14 cellular contexts compared by ENCODE assay signal in the genomic region with DNA sequence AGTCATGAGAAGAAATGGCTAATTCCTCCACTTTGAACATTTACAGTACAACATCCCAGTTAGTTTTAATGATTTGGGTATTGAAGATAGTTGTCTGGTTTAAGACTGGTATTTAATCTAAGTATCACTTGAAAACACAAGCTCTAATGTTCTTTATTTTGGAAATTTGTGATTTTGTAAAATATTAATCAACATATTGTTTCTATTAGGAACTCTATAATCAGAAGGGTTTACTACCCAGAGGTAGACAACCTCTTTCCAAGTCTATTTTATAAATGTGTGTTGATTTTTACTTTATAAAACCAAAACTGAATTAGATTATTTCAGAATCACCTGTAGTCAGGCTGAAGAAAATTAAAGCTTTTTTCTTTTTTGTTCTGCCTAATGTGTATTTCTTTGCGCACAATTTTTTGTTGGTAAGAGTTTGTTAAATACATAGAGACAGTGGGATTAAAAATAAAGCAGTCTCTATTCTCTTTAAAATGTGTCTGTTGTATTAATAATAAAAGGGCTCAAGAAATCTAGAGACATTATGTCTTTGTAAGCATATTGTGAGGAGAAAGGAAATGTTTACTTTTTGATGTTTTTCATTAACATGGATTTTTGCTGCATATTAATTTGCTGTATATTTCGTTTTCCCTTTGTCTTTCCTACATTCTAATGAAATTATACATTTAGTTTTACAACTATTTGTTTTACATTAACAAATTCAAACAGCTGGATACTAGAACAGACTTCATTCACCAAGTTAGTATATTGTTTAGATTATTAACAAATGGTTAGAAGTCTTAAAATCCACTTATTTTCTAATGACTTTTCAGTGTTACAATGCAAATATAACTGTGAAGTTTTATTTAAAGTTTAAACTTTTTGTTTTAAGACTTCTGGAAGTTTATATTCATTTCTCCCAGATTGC. TPM values are rescaled to one million over a fixed set of nuclear protein-coding genes. Genes with fewer than 3 reads are reported as not detected.
A peak's percentile ranks its signal among the peaks of the same experiment; 100 is the strongest.
DNase-seq lines count a peak whose midpoint lies in the region; ATAC-seq and TF ChIP-seq lines count a peak whose summit lies in the region.
"Had no signal": no experiment of that assay in that cellular context is flagged by ENCODE, and none has a peak within 500 bp of the region (broad histone marks: within the 10 kb centered on the region; RNA-seq: fewer than 3 reads in every experiment).

No MANE protein-coding gene starts in this region.

- H2BK20ac ChIP-seq in IMR-90 (ENCODE audit: low read depth, low read length): no peak overlapping the region

- no peak for TF ChIP-seq POLR2A in IMR-90 (IDR thresholded peaks at IDR 0.05; ENCODE audit: low read depth, low read length)

- H3K4me1 Mint-ChIP-seq in CD8-positive, alpha-beta memory T cell: peaks cover 49 to 75% (median 56%) of the 10 kb centered on the region in 3 donors
- peaks cover 47% of the 10 kb centered on the region for H3K4me1 Mint-ChIP-seq in activated naive CD8-positive, alpha-beta T cell treated with anti-CD3 and anti-CD28 coated beads for 36 hours
- peaks cover 34 to 79% (median 57%) of the 10 kb centered on the region in 7 donors for H3K4me1 Mint-ChIP-seq in naive thymus-derived CD4-positive, alpha-beta T cell

- CTCF ChIA-PET in CD8-positive, alpha-beta memory T cell (lab: Charles Lee): interaction anchor here (1.3 to 1.8 kb wide), 2 partner anchors 36 to 37 kb away, joined by 3 to 7 read pairs; no protein-coding TSS in a partner anchor
- CTCF ChIA-PET in IMR-90 (lab: Yijun Ruan, JAX): no interaction called here
- CTCF ChIA-PET in naive thymus-derived CD4-positive, alpha-beta T cell (lab: Charles Lee): interaction anchor here (0.6 to 0.9 kb wide), 3 partner anchors 33 to 344 kb away, joined by 3 read pairs; no protein-coding TSS in a partner anchor

- H3K18ac ChIP-seq in IMR-90 (ENCODE audit: low read depth, low read length): no peak overlapping the region

- no peak for ATAC-seq in IMR-90 (ENCODE audit: low read depth)
- ATAC-seq in naive thymus-derived CD4-positive, alpha-beta T cell: no peak
- no peak for ATAC-seq in left lung
- ATAC-seq: sciatic nerve had no signal

- peaks cover 16% of the 10 kb centered on the region for H4K20me1 ChIP-seq in IMR-90 (ENCODE audit: insufficient read depth, low read length)

- no peaks in the 10 kb centered on the region for H3K27me3 ChIP-seq in CD8-positive, alpha-beta memory T cell (ENCODE audit: insufficient read depth, low read length, poor library complexity, severe bottlenecking)
- H3K27me3 ChIP-seq in IMR-90 (ENCODE audit: control insufficient read depth, insufficient read depth, low read length): no peaks in the 10 kb centered on the region
- H3K27me3 ChIP-seq in naive thymus-derived CD4-positive, alpha-beta T cell (ENCODE audit: control insufficient read depth in 2 of 2, insufficient read depth in 2 of 2, low read length in 2 of 2): peaks cover 0 to 7% of the 10 kb centered on the region in 2 donors
- H3K27me3 ChIP-seq in left lung: peaks cover 0 to 52% of the 10 kb centered on the region in 2 donors
- H3K27me3 ChIP-seq: uterus had no signal

- no peak overlapping the region for H2BK15ac ChIP-seq in IMR-90 (ENCODE audit: low read depth, low read length)

- TF ChIP-seq RAD21 in IMR-90 (IDR thresholded peaks at IDR 0.05; ENCODE audit: low read length): no peak

- peaks cover 3 to 52% of the 10 kb centered on the region in 2 experiments; a peak in 3 of 4 replicates for H3K79me1 ChIP-seq in IMR-90 (ENCODE audit: low read depth in 1 of 2, low read length in 2 of 2)

- H3K27ac Mint-ChIP-seq in CD8-positive, alpha-beta memory T cell: peak overlapping the region in 2 of 8 donors; percentile 96 to 99
- H3K27ac Mint-ChIP-seq in activated naive CD8-positive, alpha-beta T cell treated with anti-CD3 and anti-CD28 coated beads for 36 hours: no peak overlapping the region
- H3K27ac Mint-ChIP-seq in naive thymus-derived CD4-positive, alpha-beta T cell: peak overlapping the region in 2 of 9 donors; percentile 20 to 96

- POLR2A ChIA-PET in CD8-positive, alpha-beta memory T cell (lab: Charles Lee): no interaction called here
- POLR2A ChIA-PET in IMR-90 (lab: Charles Lee; ENCODE audit: unreplicated experiment): interaction anchor here (0.6 to 1.1 kb wide), 2 partner anchors 380 to 1772 kb away, joined by 3 read pairs; partner anchors contain the start of gene FAM53C
- POLR2A ChIA-PET in naive thymus-derived CD4-positive, alpha-beta T cell (lab: Charles Lee): interaction anchor here (0.6 to 0.8 kb wide), 2 partner anchors 34 to 1416 kb away, joined by 3 read pairs; no protein-coding TSS in a partner anchor

- H3K36me3 ChIP-seq in CD8-positive, alpha-beta memory T cell (ENCODE audit: insufficient read depth, low read length): no peaks in the 10 kb centered on the region
- H3K36me3 ChIP-seq in IMR-90 (ENCODE audit: control insufficient read depth, insufficient read depth, low read length) (peaks cover 2% of the 10 kb centered on the region; the same call in 1 of the 2 replicates), left lung (no peaks in the 10 kb centered on the region)
- peaks cover 0 to 4% (median 0%) of the 10 kb centered on the region in 3 experiments for H3K36me3 ChIP-seq in naive thymus-derived CD4-positive, alpha-beta T cell (ENCODE audit: control insufficient read depth in 2 of 3, insufficient read depth in 3 of 3, low read length in 3 of 3)
- H3K36me3 ChIP-seq: uterus had no signal

- H3K4me3 Mint-ChIP-seq in CD8-positive, alpha-beta memory T cell: peak overlapping the region in 5 of 7 donors; percentile 95 to 97 (median 95)
- peak overlapping the region; percentile 91 for H3K4me3 Mint-ChIP-seq in activated naive CD8-positive, alpha-beta T cell treated with anti-CD3 and anti-CD28 coated beads for 36 hours
- peak overlapping the region in 9 of 10 donors; percentile 41 to 99 (median 97) for H3K4me3 Mint-ChIP-seq in naive thymus-derived CD4-positive, alpha-beta T cell

- H4K8ac ChIP-seq in IMR-90 (ENCODE audit: low read depth in 2 of 2, low read length in 2 of 2): no peak overlapping the region

- H3K9me3 Mint-ChIP-seq in CD8-positive, alpha-beta memory T cell: no peaks in the 10 kb centered on the region
- H3K9me3 Mint-ChIP-seq in activated naive CD8-positive, alpha-beta T cell treated with anti-CD3 and anti-CD28 coated beads for 36 hours: no peaks in the 10 kb centered on the region
- peaks cover 0 to 7% (median 0%) of the 10 kb centered on the region in 11 donors for H3K9me3 Mint-ChIP-seq in naive thymus-derived CD4-positive, alpha-beta T cell

- H2BK5ac ChIP-seq in IMR-90 (ENCODE audit: low read depth, low read length, poor library complexity, severe bottlenecking): no peak overlapping the region

- no CpG with 5 or more reads among the region's 2 CpGs for WGBS in IMR-90 (ENCODE audit: extremely low coverage in 2 of 2, insufficient read length in 1 of 2), 2 experiments

- H4K91ac ChIP-seq in IMR-90 (ENCODE audit: insufficient read depth, low read depth, low read length): no peak overlapping the region

- H2AK5ac ChIP-seq in IMR-90 (ENCODE audit: low read depth, low read length): no peak overlapping the region

- dilution Hi-C loops in IMR-90 (cut with HindIII; ENCODE audit: low sequenced_read_pairs, unreplicated experiment): no loop called here

- no peak overlapping the region for H2AK9ac ChIP-seq in IMR-90 (replicated peaks; ENCODE audit: low read depth, low read length, poor library complexity)

- no peak overlapping the region for H3K23ac ChIP-seq in IMR-90 (ENCODE audit: low read depth, low read length)

- TF ChIP-seq CTCF in IMR-90 (conservative IDR thresholded peaks at IDR 0.05; ENCODE audit: low read depth, low read length) (no peak), left lung (IDR thresholded peaks at IDR 0.05) (no peak)

- no peak overlapping the region for H3K27ac ChIP-seq in CD8-positive, alpha-beta memory T cell (ENCODE audit: low read depth, low read length)
- no peak overlapping the region for H3K27ac ChIP-seq in IMR-90 (ENCODE audit: insufficient read depth, low read length)
- no peak overlapping the region for H3K27ac ChIP-seq in naive thymus-derived CD4-positive, alpha-beta T cell (ENCODE audit: low read depth, low read length)
- H3K27ac ChIP-seq in left lung: no peak overlapping the region

- BruUV-seq in IMR-90 (replicated peaks; lab: Mats Ljungman, UMichigan): no TSS peak

- no peak overlapping the region for H3K4ac ChIP-seq in IMR-90 (ENCODE audit: low read depth, low read length)

- H3K9me1 ChIP-seq in IMR-90 (ENCODE audit: insufficient read depth, low read length): peaks cover 6% of the 10 kb centered on the region; the same call in 1 of the 2 replicates

- peaks cover 52% of the 10 kb centered on the region for H3K4me1 ChIP-seq in CD8-positive, alpha-beta memory T cell (ENCODE audit: insufficient read depth, low read length)
- H3K4me1 ChIP-seq in IMR-90 (ENCODE audit: control insufficient read depth, insufficient read depth, low read length) (peaks cover 12% of the 10 kb centered on the region), left lung (peaks cover 13 to 56% of the 10 kb centered on the region in 2 donors)
- H3K4me1 ChIP-seq in naive thymus-derived CD4-positive, alpha-beta T cell (ENCODE audit: control insufficient read depth in 2 of 2, insufficient read depth in 2 of 2, low read length in 2 of 2): peaks cover 24 to 42% of the 10 kb centered on the region in 2 donors

- no peak overlapping the region for H2BK120ac ChIP-seq in IMR-90 (ENCODE audit: low read depth, low read length)

- peaks cover 4% of the 10 kb centered on the region in 2 donors for H3K27me3 Mint-ChIP-seq in CD8-positive, alpha-beta memory T cell
- H3K27me3 Mint-ChIP-seq in activated naive CD8-positive, alpha-beta T cell treated with anti-CD3 and anti-CD28 coated beads for 36 hours: peaks cover 7% of the 10 kb centered on the region
- H3K27me3 Mint-ChIP-seq in naive thymus-derived CD4-positive, alpha-beta T cell: peaks cover 0 to 64% (median 4%) of the 10 kb centered on the region in 5 donors

- intact Hi-C loops in IMR-90 (cut with micrococcal nuclease) (no loop called here), left lung (cut with DNase I) (no loop called here)
- intact Hi-C loops in naive thymus-derived CD4-positive, alpha-beta T cell (cut with micrococcal nuclease): loop anchor here (2.0 to 10.0 kb wide), 20 partner anchors 47 to 1775 kb away; partner anchors contain the start of genes MATR3 (in 2 of the 2), PAIP2 (in 2 of the 2), PFDN1 (in 2 of the 2) and APBB3 (in 1 of the 2)

- H2AFZ ChIP-seq in IMR-90 (replicated peaks; ENCODE audit: low read length, poor library complexity): no peak overlapping the region

- peaks cover 0 to 17% (median 0%) of the 10 kb centered on the region in 3 donors for H3K36me3 Mint-ChIP-seq in CD8-positive, alpha-beta memory T cell
- H3K36me3 Mint-ChIP-seq in activated naive CD8-positive, alpha-beta T cell treated with anti-CD3 and anti-CD28 coated beads for 36 hours: peaks cover 3% of the 10 kb centered on the region
- H3K36me3 Mint-ChIP-seq in naive thymus-derived CD4-positive, alpha-beta T cell: peaks cover 0 to 4% (median 0%) of the 10 kb centered on the region in 5 donors

- no peak overlapping the region for H3K9ac ChIP-seq in IMR-90 (ENCODE audit: low read depth, low read length)

- H3K4me3 ChIP-seq in CD8-positive, alpha-beta memory T cell (ENCODE audit: low read length): no peak overlapping the region
- no peak overlapping the region for H3K4me3 ChIP-seq in IMR-90 (ENCODE audit: insufficient read depth, low read depth, low read length)
- H3K4me3 ChIP-seq in naive thymus-derived CD4-positive, alpha-beta T cell (ENCODE audit: low read length): no peak overlapping the region
- peak overlapping the region in 1 of 2 donors; percentile 66 for H3K4me3 ChIP-seq in left lung

- no peaks in the 10 kb centered on the region for H3K9me3 ChIP-seq in CD8-positive, alpha-beta memory T cell (ENCODE audit: low read length)
- H3K9me3 ChIP-seq in IMR-90 (ENCODE audit: control insufficient read depth, insufficient read depth, low read length): no peaks in the 10 kb centered on the region
- H3K9me3 ChIP-seq in naive thymus-derived CD4-positive, alpha-beta T cell (ENCODE audit: control insufficient read depth in 2 of 3, low read length in 3 of 3): no peaks in the 10 kb centered on the region
- no peaks in the 10 kb centered on the region for H3K9me3 ChIP-seq in left lung
- H3K9me3 ChIP-seq: uterus had no signal

- peak overlapping the region; percentile 60; the same call in 1 of the 2 replicates for H3K4me2 ChIP-seq in IMR-90 (ENCODE audit: low read depth, low read length)

- H3K14ac ChIP-seq in IMR-90 (replicated peaks; ENCODE audit: low read depth, low read length): no peak overlapping the region

- H4K5ac ChIP-seq in IMR-90 (ENCODE audit: low read depth, low read length): no peak overlapping the region

- DNase-seq in CD8-positive, alpha-beta memory T cell: no peak
- DNase-seq in IMR-90 (no peak), NCI-H2227 (lab: John Stamatoyannopoulos, UW; ENCODE audit: unreplicated experiment) (no peak), NCI-H1417 treated with DMSO at 0.1 percent for 48 hours (lab: John Stamatoyannopoulos, UW) (no peak), NCI-H2107 treated with DMSO at 0.1 percent for 48 hours (lab: John Stamatoyannopoulos, UW; ENCODE audit: unreplicated experiment) (no peak), left lung (no peak)
- no peak for DNase-seq in activated naive CD8-positive, alpha-beta T cell treated with anti-CD3 and anti-CD28 coated beads for 36 hours
- no peak for DNase-seq in naive thymus-derived CD4-positive, alpha-beta T cell
- DNase-seq: cortex of kidney; DMS 273 treated with DMSO at 0.1 percent for 48 hours; NK-92 treated with Interleukin-12 subunit alpha and Interleukin-12 subunit beta, amount 100 ng/mL, for 24 hours; T-helper 9 cell; uterus had no signal

- H3K56ac ChIP-seq in IMR-90 (ENCODE audit: extremely low read depth, insufficient read depth, low read length): no peak overlapping the region

- in situ Hi-C loops in IMR-90 (cut with MboI; ENCODE audit: low sequenced_read_pairs): loop anchor here (25.0 kb wide), 1 partner anchor 473 kb away; the partner anchor contains the start of gene CXXC5

RNA-seq across cellular contexts. Expression of gene PURA, which starts 3.8 kb away (rescaled TPM):
- 10 to 100 TPM; 14.8 to 16.4 TPM for total RNA-seq in CD8-positive, alpha-beta memory T cell
- polyA plus RNA-seq in CD8-positive, alpha-beta memory T cell: 4.8 TPM
- 5.6 and 13.9 TPM in 2 replicates for total RNA-seq in IMR-90 (2012; rRNA removed)
- polyA plus RNA-seq in IMR-90 (2012; rRNA removed): 3.8 TPM in 2 replicates
- 2.7 and 5.0 TPM in 2 replicates for polyA plus RNA-seq in IMR-90 (2012; cell fraction: cytosol; rRNA removed)
- 3.0 and 3.1 TPM in 2 replicates for polyA plus RNA-seq in IMR-90 (2012; cell fraction: nucleus; rRNA removed; ENCODE audit: low replicate concordance)
- 1 to 10 TPM; 9.7 to 9.9 TPM for total RNA-seq in activated naive CD8-positive, alpha-beta T cell treated with anti-CD3 and anti-CD28 coated beads for 36 hours
- 10 to 100 TPM; 11.6 to 33.5 (median 13.9) TPM for total RNA-seq in naive thymus-derived CD4-positive, alpha-beta T cell
- polyA plus RNA-seq in naive thymus-derived CD4-positive, alpha-beta T cell: 1 to 10 TPM; 3.1 to 4.7 TPM
- total RNA-seq in left lung: 10 to 100 TPM; 25.0 TPM

RNA-seq across cellular contexts. Expression of gene IGIP, which starts 15.7 kb away (rescaled TPM):
- total RNA-seq in CD8-positive, alpha-beta memory T cell: 1 to 10 TPM; 3.7 to 4.1 TPM
- 0.29 TPM for polyA plus RNA-seq in CD8-positive, alpha-beta memory T cell
- total RNA-seq in IMR-90 (2012; rRNA removed) (5.0 and 6.7 TPM in 2 replicates), left lung (10 to 100 TPM; 11.6 to 13.7 TPM)
- 0.83 and 1.2 TPM in 2 replicates for polyA plus RNA-seq in IMR-90 (2012; rRNA removed)
- 0.16 and 0.32 TPM in 2 replicates for polyA plus RNA-seq in IMR-90 (2012; cell fraction: cytosol; rRNA removed)
- polyA plus RNA-seq in IMR-90 (2012; cell fraction: nucleus; rRNA removed; ENCODE audit: low replicate concordance): 0.65 and 4.4 TPM in 2 replicates
- total RNA-seq in activated naive CD8-positive, alpha-beta T cell treated with anti-CD3 and anti-CD28 coated beads for 36 hours: 1 to 10 TPM; 1.2 to 1.3 TPM
- total RNA-seq in naive thymus-derived CD4-positive, alpha-beta T cell: 10 to 100 TPM in 2 of 5 experiments, 1 to 10 TPM in 3; 4.6 to 15.4 (median 5.1) TPM
- 1 to 10 TPM in 1 of 2 donors, under 1 TPM in 1; 0.59 to 1.0 TPM for polyA plus RNA-seq in naive thymus-derived CD4-positive, alpha-beta T cell

Comparison
In these comparisons a context has a peak if more than half of its experiments do, and no peak if none do; other contexts are left out.
1. intact Hi-C loops: an anchor here in naive thymus-derived CD4-positive, alpha-beta T cell (2.0 to 10.0 kb wide); none called in IMR-90 and left lung.